Comparison of ENCODE assay signal across 9 cellular contexts in the genomic region with DNA sequence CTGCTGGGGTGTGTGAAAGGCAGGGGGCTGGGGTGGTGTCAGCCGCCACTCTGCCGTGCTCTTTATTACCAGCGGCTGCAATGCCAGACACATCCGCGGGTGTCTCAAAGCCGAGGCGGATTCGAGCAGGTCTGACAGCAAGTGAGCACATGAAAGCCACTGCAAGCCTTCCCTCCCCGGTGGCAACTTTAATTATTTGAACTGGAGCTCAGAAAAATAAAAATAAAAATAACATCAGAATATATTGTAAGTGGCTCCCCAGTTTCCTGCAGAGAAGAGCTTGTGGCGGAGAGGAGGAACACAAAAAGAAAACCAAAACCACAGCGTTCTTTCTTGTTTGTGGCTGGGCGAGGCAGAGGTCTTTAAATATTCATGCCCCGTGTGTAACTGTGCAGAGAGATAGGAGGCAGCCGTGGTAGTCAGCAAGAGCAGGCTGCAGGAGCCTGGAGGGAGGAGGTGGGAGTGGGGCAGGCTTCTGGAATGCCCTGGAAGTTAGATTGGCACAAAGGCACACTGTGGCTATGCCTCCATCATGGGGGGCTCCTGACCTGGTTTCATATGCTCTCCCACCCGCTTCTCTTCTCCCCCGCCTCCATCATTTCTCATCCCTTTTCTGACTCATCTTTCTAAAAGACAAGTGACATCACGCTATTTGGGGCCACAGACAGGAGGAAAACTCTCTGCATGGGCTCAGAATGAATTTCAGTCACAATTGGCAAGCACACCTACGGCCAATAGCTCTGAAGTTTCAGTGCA.
DNase-seq lines count a peak whose midpoint lies in the region; ATAC-seq and TF ChIP-seq lines count a peak whose summit lies in the region.
"Had no signal": no experiment of that assay in that cellular context is flagged by ENCODE, and none has a peak within 500 bp of the region (broad histone marks: within the 10 kb centered on the region; RNA-seq: fewer than 3 reads in every experiment).

No MANE protein-coding gene starts in this region.

- H3K27me3 Mint-ChIP-seq in activated CD4-positive, alpha-beta memory T cell treated with anti-CD3 and anti-CD28 coated beads, Interleukin-2, amount 10 ng/mL, durations not matched to agents 7 days and 5 days: peaks cover 12% of the 10 kb centered on the region
- H3K27me3 Mint-ChIP-seq in endothelial cell (ENCODE audit: unreplicated experiment): peaks cover 7% of the 10 kb centered on the region

- peak; percentile 73 for ATAC-seq in GM21529 (IDR thresholded peaks at IDR 0.05; ENCODE audit: unreplicated experiment)
- ATAC-seq in foreskin keratinocyte: peak; percentile 87

- H3K36me3 Mint-ChIP-seq in activated CD4-positive, alpha-beta memory T cell treated with anti-CD3 and anti-CD28 coated beads, Interleukin-2, amount 10 ng/mL, durations not matched to agents 7 days and 5 days (ENCODE audit: low read depth): no peaks in the 10 kb centered on the region
- H3K36me3 Mint-ChIP-seq in endothelial cell (ENCODE audit: low read depth, unreplicated experiment): no peaks in the 10 kb centered on the region

- no peaks in the 10 kb centered on the region for H3K4me1 ChIP-seq in foreskin keratinocyte

- peaks cover 4% of the 10 kb centered on the region for H3K27me3 ChIP-seq in foreskin keratinocyte

- CTCF ChIA-PET in GM10248 (lab: Yijun Ruan, JAX): interaction anchor here (1.0 to 1.4 kb wide), 3 partner anchors 10 to 526 kb away, joined by 3 to 4 read pairs (median 3); no protein-coding TSS in a partner anchor
- CTCF ChIA-PET in activated CD4-positive, alpha-beta memory T cell treated with anti-CD3 and anti-CD28 coated beads, Interleukin-2, amount 10 ng/mL, durations not matched to agents 7 days and 5 days (lab: Charles Lee): interaction anchor here (0.7 to 5.0 kb wide), 6 partner anchors 9 to 833 kb away, joined by 3 to 12 read pairs (median 5); no protein-coding TSS in a partner anchor

- POLR2A ChIA-PET in GM10248 (lab: Yijun Ruan, JAX): no interaction called here
- POLR2A ChIA-PET in activated CD4-positive, alpha-beta memory T cell treated with anti-CD3 and anti-CD28 coated beads, Interleukin-2, amount 10 ng/mL, durations not matched to agents 7 days and 5 days (lab: Charles Lee): interaction anchor here (1.5 kb wide), 1 partner anchor 11 kb away, joined by 9 read pairs; no protein-coding TSS in a partner anchor

- H3K9me3 Mint-ChIP-seq in activated CD4-positive, alpha-beta memory T cell treated with anti-CD3 and anti-CD28 coated beads, Interleukin-2, amount 10 ng/mL, durations not matched to agents 7 days and 5 days: no peaks in the 10 kb centered on the region
- H3K9me3 Mint-ChIP-seq in endothelial cell (ENCODE audit: unreplicated experiment): no peaks in the 10 kb centered on the region

- peak overlapping the region; percentile 88 for H3K27ac Mint-ChIP-seq in activated CD4-positive, alpha-beta memory T cell treated with anti-CD3 and anti-CD28 coated beads, Interleukin-2, amount 10 ng/mL, durations not matched to agents 7 days and 5 days
- H3K27ac Mint-ChIP-seq in endothelial cell (ENCODE audit: unreplicated experiment): no peak overlapping the region

- DNase-seq in GM10248 (ENCODE audit: extremely low spot score): peak; percentile 58
- peak; percentile 56 for DNase-seq in M059J (ENCODE audit: low read depth)
- DNase-seq in activated CD4-positive, alpha-beta memory T cell treated with anti-CD3 and anti-CD28 coated beads, Interleukin-2, amount 10 ng/mL, durations not matched to agents 7 days and 5 days: peak; percentile 75
- DNase-seq in foreskin keratinocyte: peak; percentile 34 to 56
- peak; percentile 46 to 47 for DNase-seq in stimulated activated CD4-positive, alpha-beta T cell treated with anti-CD3 and anti-CD28 coated beads, Interleukin-15, amount 100 ng/mL, for 48 hours (ENCODE audit: low read depth in 2 of 2)
- DNase-seq in LoVo (ENCODE audit: low spot score): no peak
- no peak for DNase-seq in endothelial cell (ENCODE audit: low spot score)

- H3K4me1 Mint-ChIP-seq in activated CD4-positive, alpha-beta memory T cell treated with anti-CD3 and anti-CD28 coated beads, Interleukin-2, amount 10 ng/mL, durations not matched to agents 7 days and 5 days: peaks cover 39% of the 10 kb centered on the region
- no peaks in the 10 kb centered on the region for H3K4me1 Mint-ChIP-seq in endothelial cell (ENCODE audit: unreplicated experiment)

- H3K4me3 Mint-ChIP-seq in activated CD4-positive, alpha-beta memory T cell treated with anti-CD3 and anti-CD28 coated beads, Interleukin-2, amount 10 ng/mL, durations not matched to agents 7 days and 5 days: peak overlapping the region; percentile 66
- no peak overlapping the region for H3K4me3 Mint-ChIP-seq in endothelial cell (ENCODE audit: unreplicated experiment)

- no peak overlapping the region for H3K27ac ChIP-seq in foreskin keratinocyte
- H3K27ac ChIP-seq: KMS-11 had no signal

- TF ChIP-seq CTCF in GM10248 (IDR thresholded peaks at IDR 0.05; ENCODE audit: control extremely low read depth, extremely low read depth, low read depth, missing control alignments) (no peak), foreskin keratinocyte (conservative IDR thresholded peaks at IDR 0.05) (peak; percentile 48), endothelial cell (IDR thresholded peaks at IDR 0.05; ENCODE audit: unreplicated experiment) (no peak)

Comparison
In these comparisons a context has a peak if more than half of its experiments do, and no peak if none do; other contexts are left out.
1. DNase-seq: peak in GM10248 (single experiment), M059J (single experiment), activated CD4-positive, alpha-beta memory T cell treated with anti-CD3 and anti-CD28 coated beads, Interleukin-2, amount 10 ng/mL, durations not matched to agents 7 days and 5 days (single experiment), foreskin keratinocyte (2 of 2) and stimulated activated CD4-positive, alpha-beta T cell treated with anti-CD3 and anti-CD28 coated beads, Interleukin-15, amount 100 ng/mL, for 48 hours (2 of 2); none in LoVo (single experiment) and endothelial cell (single experiment).